In the genomic region with DNA sequence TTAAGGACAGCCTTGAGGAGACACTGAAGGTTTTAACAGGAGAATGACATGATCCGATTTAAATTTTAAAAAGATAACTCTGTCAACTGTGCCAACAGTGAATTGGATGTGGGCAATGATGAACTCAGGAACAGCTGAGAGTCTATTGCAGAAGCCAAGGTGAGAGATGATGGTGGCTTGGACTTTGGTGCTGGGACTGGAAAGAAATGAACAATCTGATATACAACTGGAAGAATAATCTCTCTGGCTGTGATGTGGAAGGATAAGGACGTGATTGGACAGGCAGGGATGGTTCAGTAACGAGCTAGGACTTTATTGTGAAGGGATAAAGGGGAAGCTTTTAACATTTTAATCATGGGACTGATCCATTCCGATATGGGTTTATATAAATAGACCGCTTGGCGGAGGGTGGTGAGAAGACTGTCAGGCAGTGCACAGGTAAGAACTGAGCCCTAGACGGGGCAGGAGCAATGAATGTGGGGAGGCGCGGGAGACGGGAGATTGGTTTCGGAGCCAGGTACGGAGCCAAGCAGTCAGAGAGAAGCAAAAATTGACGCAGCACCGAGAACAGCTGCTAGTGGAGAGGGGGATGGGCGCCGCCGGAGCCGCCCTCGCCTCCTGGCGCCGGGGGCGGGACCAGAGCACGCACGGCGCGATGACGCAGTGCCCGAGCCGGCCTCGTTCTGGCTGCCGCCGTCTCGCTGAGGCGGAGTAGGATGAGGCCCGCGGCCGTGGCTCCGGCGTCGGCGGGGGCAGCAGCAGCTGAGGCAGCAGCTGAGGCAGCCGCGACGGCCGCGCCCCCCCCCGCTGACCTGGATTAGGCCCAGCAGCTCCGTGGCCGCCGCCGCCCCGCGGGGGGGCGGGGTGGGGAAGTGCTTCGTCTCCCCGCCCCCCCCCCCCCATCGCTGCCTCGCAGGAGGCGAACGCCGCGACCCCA, we compare ENCODE assay signal across 1 cellular context.
A peak's percentile ranks its signal among the peaks of the same experiment; 100 is the strongest.
TF ChIP-seq lines count a peak whose summit lies in the region.

A gene with protein sequence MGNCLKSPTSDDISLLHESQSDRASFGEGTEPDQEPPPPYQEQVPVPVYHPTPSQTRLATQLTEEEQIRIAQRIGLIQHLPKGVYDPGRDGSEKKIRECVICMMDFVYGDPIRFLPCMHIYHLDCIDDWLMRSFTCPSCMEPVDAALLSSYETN (plus strand): TSS at position 663 of the 937 bp plus-strand sequence. CDS start 484 bp downstream, outside the sequence.

TF ChIP-seq in GM23338, 12 proteins besides CTCF, POLR2A, EP300 and RAD21 (continued from another document):
- TF ChIP-seq ZNF462 (CRISPR knock-in tag; IDR thresholded peaks at IDR 0.05) (no peak), POLR2AphosphoS5 (IDR thresholded peaks at IDR 0.05; ENCODE audit: low read depth) (peak; percentile 87)
- TF ChIP-seq, protein P1, sequence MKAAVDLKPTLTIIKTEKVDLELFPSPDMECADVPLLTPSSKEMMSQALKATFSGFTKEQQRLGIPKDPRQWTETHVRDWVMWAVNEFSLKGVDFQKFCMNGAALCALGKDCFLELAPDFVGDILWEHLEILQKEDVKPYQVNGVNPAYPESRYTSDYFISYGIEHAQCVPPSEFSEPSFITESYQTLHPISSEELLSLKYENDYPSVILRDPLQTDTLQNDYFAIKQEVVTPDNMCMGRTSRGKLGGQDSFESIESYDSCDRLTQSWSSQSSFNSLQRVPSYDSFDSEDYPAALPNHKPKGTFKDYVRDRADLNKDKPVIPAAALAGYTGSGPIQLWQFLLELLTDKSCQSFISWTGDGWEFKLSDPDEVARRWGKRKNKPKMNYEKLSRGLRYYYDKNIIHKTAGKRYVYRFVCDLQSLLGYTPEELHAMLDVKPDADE (IDR thresholded peaks at IDR 0.05): no peak
TF ChIP-seq in GM23338: peak in this region for 2.
